ENCODE assay signal across 11 cellular contexts in genomic region chr7:126727930-126728331, GRCh38.
A peak's percentile ranks its signal among the peaks of the same experiment; 100 is the strongest.
DNase-seq lines count a peak whose midpoint lies in the region; ATAC-seq, FAIRE-seq and TF ChIP-seq lines count a peak whose summit lies in the region.
"Had no signal": no experiment of that assay in that cellular context is flagged by ENCODE, and none has a peak within 500 bp of the region (broad histone marks: within the 10 kb centered on the region; RNA-seq: fewer than 3 reads in every experiment).

No MANE protein-coding gene starts in this region.

- ATAC-seq in HG02610 (IDR thresholded peaks at IDR 0.05; ENCODE audit: unreplicated experiment) = peak; percentile 49
- peak; percentile 78 for ATAC-seq in RWPE2 (ENCODE audit: low read depth)
- ATAC-seq in WTC11 = no peak
- ATAC-seq in GM21619 (IDR thresholded peaks at IDR 0.05; ENCODE audit: unreplicated experiment) = no peak

- TF ChIP-seq CTCF in RWPE2 (IDR thresholded peaks at IDR 0.05; ENCODE audit: poor library complexity, severe bottlenecking) = no peak
- no peak for TF ChIP-seq CTCF in foreskin fibroblast (IDR thresholded peaks at IDR 0.05; ENCODE audit: low read depth, low read length)
- no peak for TF ChIP-seq CTCF in WTC11 (IDR thresholded peaks at IDR 0.05)
- no peak for TF ChIP-seq CTCF in kidney (IDR thresholded peaks at IDR 0.05; ENCODE audit: borderline replicate concordance, extremely low read depth, insufficient read depth)

- peaks cover 5% of the 10 kb centered on the region for H3K9me3 Mint-ChIP-seq in WTC11
- H3K9me3 Mint-ChIP-seq: type B pancreatic cell had no signal

- H3K4me1 ChIP-seq in RWPE2 (ENCODE audit: insufficient read depth, poor library complexity, severe bottlenecking) (peaks cover 7% of the 10 kb centered on the region), kidney (ENCODE audit: control insufficient read depth in 1 of 2, insufficient read depth in 1 of 2, low read depth in 1 of 2, low read length in 2 of 2) (no peaks in the 10 kb centered on the region)

- no peaks in the 10 kb centered on the region for H3K27me3 Mint-ChIP-seq in WTC11 (ENCODE audit: low read depth)
- H3K27me3 Mint-ChIP-seq: activated naive CD8-positive, alpha-beta T cell; type B pancreatic cell had no signal

- FAIRE-seq in kidney (lab: Jason Lieb, UNC) = no peak

- H3K36me3 Mint-ChIP-seq in WTC11 = no peaks in the 10 kb centered on the region
- H3K36me3 Mint-ChIP-seq: activated naive CD8-positive, alpha-beta T cell; type B pancreatic cell had no signal

- intact Hi-C loops in kidney (cut with DNase I) = no loop called here

- POLR2A ChIA-PET in WTC11 (lab: Charles Lee) = interaction anchor here (0.7 kb wide), 1 partner anchor 9 kb away, joined by 3 read pairs; no protein-coding TSS in a partner anchor

- H3K4me3 Mint-ChIP-seq in WTC11 = no peak overlapping the region
- H3K4me3 Mint-ChIP-seq: activated naive CD8-positive, alpha-beta T cell; type B pancreatic cell had no signal

- DNase-seq in COLO829 (ENCODE audit: low spot score) (peak; percentile 88), RWPE2 (ENCODE audit: low spot score) (no peak), foreskin fibroblast (peak; percentile 1 to 34), WTC11 (ENCODE audit: low spot score) (no peak), kidney (no peak), iPS-NIHi11 (ENCODE audit: low spot score) (no peak)
- DNase-seq: stimulated activated CD4-positive, alpha-beta T cell treated with anti-CD3 and anti-CD28 coated beads, Interleukin-2, amount 100 ng/mL, for 48 hours had no signal

- no peaks in the 10 kb centered on the region for H3K36me3 ChIP-seq in RWPE2 (ENCODE audit: low read depth)
- H3K36me3 ChIP-seq in kidney (ENCODE audit: control insufficient read depth in 1 of 2, insufficient read depth in 2 of 2, low read length in 2 of 2) = no peaks in the 10 kb centered on the region

- no peak overlapping the region for H3K27ac Mint-ChIP-seq in WTC11
- H3K27ac Mint-ChIP-seq: activated naive CD8-positive, alpha-beta T cell; type B pancreatic cell had no signal

- H3K27me3 ChIP-seq in RWPE2 (ENCODE audit: insufficient read depth, poor library complexity, severe bottlenecking) = no peaks in the 10 kb centered on the region

- peak overlapping the region; percentile 43 for H3K27ac ChIP-seq in RWPE2 (ENCODE audit: poor library complexity, severe bottlenecking)
- no peak overlapping the region for H3K27ac ChIP-seq in kidney (ENCODE audit: low read depth in 2 of 2, low read length in 2 of 2)

- CTCF ChIA-PET in WTC11 (lab: Charles Lee) = no interaction called here

- H3K9me3 ChIP-seq in RWPE2 (ENCODE audit: severe bottlenecking) = no peaks in the 10 kb centered on the region
- no peaks in the 10 kb centered on the region for H3K9me3 ChIP-seq in kidney (ENCODE audit: control insufficient read depth in 1 of 2, low read length in 2 of 2)

- H3K4me1 Mint-ChIP-seq in WTC11 = peaks cover 17% of the 10 kb centered on the region

- H3K9ac ChIP-seq in kidney (ENCODE audit: low read length in 2 of 2) = no peak overlapping the region

- no peak overlapping the region for H3K4me3 ChIP-seq in RWPE2 (ENCODE audit: severe bottlenecking)
- no peak overlapping the region for H3K4me3 ChIP-seq in foreskin fibroblast (ENCODE audit: low read depth in 1 of 2, low read length in 2 of 2)
- no peak overlapping the region for H3K4me3 ChIP-seq in kidney (ENCODE audit: low read length in 2 of 2)

TF ChIP-seq in WTC11, 78 proteins besides CTCF, POLR2A, EP300 and RAD21:
- TF ChIP-seq NFATC4 (CRISPR knock-in tag; IDR thresholded peaks at IDR 0.05) (no peak), ZNF416 (CRISPR knock-in tag; IDR thresholded peaks at IDR 0.05) (no peak), JAZF1 (CRISPR knock-in tag; IDR thresholded peaks at IDR 0.05) (no peak)
- TF ChIP-seq, protein P1, sequence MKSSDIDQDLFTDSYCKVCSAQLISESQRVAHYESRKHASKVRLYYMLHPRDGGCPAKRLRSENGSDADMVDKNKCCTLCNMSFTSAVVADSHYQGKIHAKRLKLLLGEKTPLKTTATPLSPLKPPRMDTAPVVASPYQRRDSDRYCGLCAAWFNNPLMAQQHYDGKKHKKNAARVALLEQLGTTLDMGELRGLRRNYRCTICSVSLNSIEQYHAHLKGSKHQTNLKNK (CRISPR knock-in tag; IDR thresholded peaks at IDR 0.05) = no peak

Comparison
In these comparisons a context has a peak if more than half of its experiments do, and no peak if none do; other contexts are left out.
1. DNase-seq: peak in COLO829 (single experiment) and foreskin fibroblast (2 of 2); none in RWPE2 (single experiment), WTC11 (single experiment), kidney (single experiment) and iPS-NIHi11 (single experiment).
2. ATAC-seq: peak in HG02610 (single experiment) and RWPE2 (single experiment); none in WTC11 (single experiment) and GM21619 (single experiment).